In the genomic region with DNA sequence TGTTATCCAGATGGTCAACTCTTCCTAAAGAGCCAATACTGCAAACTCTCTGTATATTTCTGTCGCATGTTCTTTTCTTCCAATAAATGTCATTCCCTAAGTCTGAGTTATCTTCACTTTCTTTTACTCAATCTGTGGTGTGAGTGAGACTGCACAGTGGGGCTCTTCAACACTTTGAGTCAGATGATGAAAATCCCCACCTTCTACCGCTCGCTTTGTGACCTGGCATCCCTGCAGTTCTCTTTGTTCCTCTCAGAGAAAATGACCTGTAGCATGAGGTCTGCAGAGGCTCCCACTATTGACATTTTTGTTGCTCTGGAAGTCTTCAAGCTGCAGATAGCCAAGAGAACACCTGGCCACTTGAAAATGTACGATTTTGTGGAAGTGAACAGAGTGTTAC, we compare ENCODE assay signal across 9 cellular contexts. TPM values are rescaled to one million over a fixed set of nuclear protein-coding genes. Genes with fewer than 3 reads are reported as not detected.
"Had no signal": no experiment of that assay in that cellular context is flagged by ENCODE, and none has a peak within 500 bp of the region (broad histone marks: within the 10 kb centered on the region; RNA-seq: fewer than 3 reads in every experiment).

No MANE protein-coding gene starts in this region.

- H3K4me1 ChIP-seq: ascending aorta had no signal

- H3K27me3 ChIP-seq: ascending aorta, dorsolateral prefrontal cortex had no signal

- H3K4me1 Mint-ChIP-seq: activated CD4-positive, alpha-beta memory T cell treated with anti-CD3 and anti-CD28 coated beads, Interleukin-2, amount 10 ng/mL, durations not matched to agents 7 days and 5 days; activated naive CD8-positive, alpha-beta T cell treated with anti-CD3 and anti-CD28 coated beads, Interleukin-2, amount 50 U/mL, for 24 hours; nephron progenitor cell had no signal

- H3K4me3 Mint-ChIP-seq: activated CD4-positive, alpha-beta memory T cell treated with anti-CD3 and anti-CD28 coated beads, Interleukin-2, amount 10 ng/mL, durations not matched to agents 7 days and 5 days; activated naive CD8-positive, alpha-beta T cell treated with anti-CD3 and anti-CD28 coated beads, Interleukin-2, amount 50 U/mL, for 24 hours; nephron progenitor cell had no signal

- H3K27ac ChIP-seq: ascending aorta had no signal

- ATAC-seq: activated naive CD8-positive, alpha-beta T cell treated with anti-CD3 and anti-CD28 coated beads, Interleukin-2, amount 50 U/mL, for 24 hours had no signal

- H3K9me3 Mint-ChIP-seq: activated CD4-positive, alpha-beta memory T cell treated with anti-CD3 and anti-CD28 coated beads, Interleukin-2, amount 10 ng/mL, durations not matched to agents 7 days and 5 days; activated naive CD8-positive, alpha-beta T cell treated with anti-CD3 and anti-CD28 coated beads, Interleukin-2, amount 50 U/mL, for 24 hours; nephron progenitor cell had no signal

- H3K9me3 ChIP-seq: ascending aorta had no signal

- H3K36me3 ChIP-seq: ascending aorta had no signal

- H3K4me3 ChIP-seq: ascending aorta, dorsolateral prefrontal cortex had no signal

- H3K27ac Mint-ChIP-seq: activated CD4-positive, alpha-beta memory T cell treated with anti-CD3 and anti-CD28 coated beads, Interleukin-2, amount 10 ng/mL, durations not matched to agents 7 days and 5 days; activated naive CD8-positive, alpha-beta T cell treated with anti-CD3 and anti-CD28 coated beads, Interleukin-2, amount 50 U/mL, for 24 hours; nephron progenitor cell had no signal

- DNase-seq: activated CD4-positive, alpha-beta memory T cell treated with anti-CD3 and anti-CD28 coated beads, Interleukin-2, amount 10 ng/mL, durations not matched to agents 7 days and 5 days; activated naive CD4-positive, alpha-beta T cell; activated naive CD8-positive, alpha-beta T cell treated with anti-CD3 and anti-CD28 coated beads, Interleukin-2, amount 50 U/mL, for 24 hours; dorsolateral prefrontal cortex; hypothalamus; kidney glomerular epithelial cell; nephron progenitor cell; stimulated activated CD4-positive, alpha-beta T cell treated with anti-CD3 and anti-CD28 coated beads, Interleukin-4, amount 100 ng/mL, for 1 hour had no signal

RNA-seq across cellular contexts. Expression of a gene that starts 52.8 kb away (rescaled TPM):
- total RNA-seq: activated CD4-positive, alpha-beta memory T cell treated with anti-CD3 and anti-CD28 coated beads, Interleukin-2, amount 10 ng/mL, durations not matched to agents 7 days and 5 days had no signal
